ENCODE assay signal across 24 cellular contexts in the genomic region with DNA sequence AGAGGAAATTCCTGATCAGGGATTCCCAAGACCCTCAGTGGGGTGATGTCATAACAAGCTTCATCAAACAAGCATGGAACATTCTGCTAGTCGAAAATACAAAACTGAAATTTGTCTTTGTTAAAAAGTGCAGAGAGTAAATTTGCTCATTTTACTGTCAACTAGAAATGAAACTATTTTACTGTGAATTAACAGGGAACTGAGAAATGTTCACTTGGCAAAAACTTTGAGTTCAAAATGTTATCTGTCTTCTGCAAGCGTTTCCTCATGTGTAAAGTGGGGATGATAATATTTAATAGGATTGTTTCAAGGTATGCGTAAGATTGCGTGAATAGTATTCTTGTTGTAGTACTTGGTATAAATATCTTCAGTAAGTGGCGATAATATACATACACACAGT. TPM values are rescaled to one million over a fixed set of nuclear protein-coding genes. Genes with fewer than 3 reads are reported as not detected.
DNase-seq lines count a peak whose midpoint lies in the region; ATAC-seq, FAIRE-seq and TF ChIP-seq lines count a peak whose summit lies in the region.
"Had no signal": no experiment of that assay in that cellular context is flagged by ENCODE, and none has a peak within 500 bp of the region (broad histone marks: within the 10 kb centered on the region; RNA-seq: fewer than 3 reads in every experiment).

No MANE protein-coding gene starts in this region.

- H3K4me1 ChIP-seq in liver (ENCODE audit: control insufficient read depth in 4 of 4, insufficient read depth in 4 of 4, low read length in 3 of 4) (peaks cover 0 to 4% (median under 1%) of the 10 kb centered on the region in 4 donors), HepG2 (ENCODE audit: insufficient read depth, low read length) (no peaks in the 10 kb centered on the region), tibial nerve (peaks cover 0 to 28% (median 3%) of the 10 kb centered on the region in 4 donors)
- H3K4me1 ChIP-seq: SJCRH30 had no signal

- TF ChIP-seq CTCF in liver (IDR thresholded peaks at IDR 0.05; ENCODE audit: low read depth, low read length, missing input control) (no peak), HepG2 (CRISPR knock-in tag; IDR thresholded peaks at IDR 0.05) (no peak), tibial nerve (IDR thresholded peaks at IDR 0.05) (no peak)

- WGBS in liver: 57% methylated on average over 5 of the region's 5 CpGs
- WGBS in HepG2 (ENCODE audit: low lambda C conversion rate): 99% methylated on average over 5 of the region's 5 CpGs
- WGBS in tibial nerve, 2 donors: 61% methylated on average over 5 of the region's 5 CpGs

- H3K36me3 Mint-ChIP-seq in dendritic cell treated with granulocyte-macrophage colony-stimulating factor and Interleukin-4, amounts not matched to agents 40 ng/mL and 50 ng/mL, for 4 days (ENCODE audit: low read depth): no peaks in the 10 kb centered on the region

- CTCF ChIA-PET in HepG2 (lab: Yijun Ruan, JAX; ENCODE audit: low intra/inter-chr PET ratio, low total read pairs): no interaction called here

- intact Hi-C loops in HepG2 (cut with micrococcal nuclease; ENCODE audit: unreplicated experiment): no loop called here
- intact Hi-C loops in dendritic cell treated with granulocyte-macrophage colony-stimulating factor and Interleukin-4, amounts not matched to agents 40 ng/mL and 50 ng/mL, for 4 days (cut with micrococcal nuclease): loop anchor here (5.0 kb wide), 1 partner anchor 45 kb away; a partner anchor contains a TSS

- H3K9me3 ChIP-seq in liver (ENCODE audit: control insufficient read depth in 4 of 4, low read length in 3 of 4): no peaks in the 10 kb centered on the region
- H3K9me3 ChIP-seq in HepG2 (ENCODE audit: low read length): no peaks in the 10 kb centered on the region
- no peaks in the 10 kb centered on the region for H3K9me3 ChIP-seq in tibial nerve
- H3K9me3 ChIP-seq: SJCRH30 had no signal

- in situ Hi-C loops in HepG2 (cut with HindIII; ENCODE audit: extremely low pct_ligation_motif_present, low pct_unique_long_range_greater_than_20kb): no loop called here

- H3K4me3 ChIP-seq in liver (ENCODE audit: low read depth in 1 of 3, low read length in 3 of 3): no peak overlapping the region
- no peak overlapping the region for H3K4me3 ChIP-seq in HepG2 (replicated peaks in 1 of 3; ENCODE audit: insufficient read depth in 1 of 3, low read depth in 2 of 3, low read length in 3 of 3)
- H3K4me3 ChIP-seq in tibial nerve: no peak overlapping the region
- H3K4me3 ChIP-seq: SJCRH30 had no signal

- no peak overlapping the region for H2AFZ ChIP-seq in HepG2 (ENCODE audit: low read length)

- no peaks in the 10 kb centered on the region for H4K20me1 ChIP-seq in HepG2 (ENCODE audit: insufficient read depth, low read length)

- H3K79me2 ChIP-seq in HepG2 (ENCODE audit: insufficient read depth, low read length): no peaks in the 10 kb centered on the region

- H3K9me3 Mint-ChIP-seq in dendritic cell treated with granulocyte-macrophage colony-stimulating factor and Interleukin-4, amounts not matched to agents 40 ng/mL and 50 ng/mL, for 4 days: no peaks in the 10 kb centered on the region

- FAIRE-seq in HepG2 (lab: Jason Lieb, UNC): no peak
- FAIRE-seq: G401.6, GM12892, H1, RCC 7860 had no signal

- peak overlapping the region; percentile 18 to 47 for H3K27ac ChIP-seq in liver (ENCODE audit: low read depth in 1 of 2, low read length in 2 of 2)
- no peak overlapping the region for H3K27ac ChIP-seq in HepG2 (ENCODE audit: extremely low read length, insufficient read depth, low read length)
- peak overlapping the region in 2 of 4 donors; percentile 8 to 14 for H3K27ac ChIP-seq in tibial nerve
- H3K27ac ChIP-seq: 22Rv1, SJCRH30 had no signal

- TF ChIP-seq EP300 in HepG2 (IDR thresholded peaks at IDR 0.05; ENCODE audit: low read depth in 2 of 2, low read length in 2 of 2) (no peak), HepG2 (CRISPR knock-in tag; IDR thresholded peaks at IDR 0.05; ENCODE audit: borderline replicate concordance) (no peak), tibial nerve (IDR thresholded peaks at IDR 0.05) (no peak)

- H3K4me1 Mint-ChIP-seq in dendritic cell treated with granulocyte-macrophage colony-stimulating factor and Interleukin-4, amounts not matched to agents 40 ng/mL and 50 ng/mL, for 4 days (ENCODE audit: low read depth): peaks cover 25% of the 10 kb centered on the region

- H3K27ac Mint-ChIP-seq in dendritic cell treated with granulocyte-macrophage colony-stimulating factor and Interleukin-4, amounts not matched to agents 40 ng/mL and 50 ng/mL, for 4 days: peak overlapping the region; percentile 66

- POLR2A ChIA-PET in HepG2 (lab: Yijun Ruan, JAX): no interaction called here

- H3K9ac ChIP-seq in liver (ENCODE audit: low read depth in 1 of 2, low read length in 2 of 2) (no peak overlapping the region), HepG2 (ENCODE audit: insufficient read depth, low read depth, low read length) (no peak overlapping the region)

- DNase-seq in HepG2 (ENCODE audit: low spot score) (no peak), left lobe of liver (ENCODE audit: low spot score) (no peak), tibial nerve (ENCODE audit: low spot score in 2 of 2) (no peak)
- DNase-seq: AML-193; C1 segment of cervical spinal cord; Kasumi-1; NCI-H1417 treated with DMSO at 0.1 percent for 48 hours; NCI-H187; NCI-H510A; NK-92 treated with Interleukin-12 subunit alpha and Interleukin-12 subunit beta, amount 100 ng/mL, for 24 hours; SJCRH30 had no signal

- H3K36me3 ChIP-seq in liver (ENCODE audit: control insufficient read depth in 4 of 4, insufficient read depth in 3 of 4, low read depth in 1 of 4, low read length in 3 of 4) (peaks cover 2 to 58% (median 38%) of the 10 kb centered on the region in 4 donors), HepG2 (replicated peaks in 1 of 2; ENCODE audit: control insufficient read depth in 1 of 2, insufficient read depth in 2 of 2, low read length in 2 of 2) (peaks cover 4 to 57% of the 10 kb centered on the region in 2 experiments), tibial nerve (peaks cover 0 to 33% (median 0%) of the 10 kb centered on the region in 3 donors)
- H3K36me3 ChIP-seq: SJCRH30 had no signal

- no peak overlapping the region for H3K4me2 ChIP-seq in HepG2 (ENCODE audit: low read depth, low read length)

- BruUV-seq in HepG2 (replicated peaks; lab: Mats Ljungman, UMichigan): no TSS peak

- no peaks in the 10 kb centered on the region for H3K27me3 Mint-ChIP-seq in dendritic cell treated with granulocyte-macrophage colony-stimulating factor and Interleukin-4, amounts not matched to agents 40 ng/mL and 50 ng/mL, for 4 days

- TF ChIP-seq POLR2A in HepG2 (IDR thresholded peaks at IDR 0.05; ENCODE audit: insufficient read depth in 1 of 2, low read depth in 2 of 2, low read length in 2 of 2) (no peak), tibial nerve (IDR thresholded peaks at IDR 0.05) (no peak)

- no peaks in the 10 kb centered on the region for H3K27me3 ChIP-seq in liver (ENCODE audit: control insufficient read depth in 4 of 4, insufficient read depth in 4 of 4, low read length in 3 of 4)
- H3K27me3 ChIP-seq in HepG2 (ENCODE audit: control insufficient read depth in 1 of 2, insufficient read depth in 2 of 2, low read length in 2 of 2): no peaks in the 10 kb centered on the region
- H3K27me3 ChIP-seq in tibial nerve: no peaks in the 10 kb centered on the region
- H3K27me3 ChIP-seq: SJCRH30 had no signal

- TF ChIP-seq RAD21 in liver (IDR thresholded peaks at IDR 0.05) (no peak), HepG2 (CRISPR knock-in tag; IDR thresholded peaks at IDR 0.05) (no peak)

- ATAC-seq in HepG2: no peak
- ATAC-seq in left lobe of liver: peak; percentile 11
- ATAC-seq in HG02571 (IDR thresholded peaks at IDR 0.05; ENCODE audit: unreplicated experiment): no peak
- ATAC-seq in HG03460 (IDR thresholded peaks at IDR 0.05; ENCODE audit: unreplicated experiment): no peak
- ATAC-seq in GM21515 (IDR thresholded peaks at IDR 0.05; ENCODE audit: unreplicated experiment): no peak

- peak overlapping the region; percentile 17 for H3K4me3 Mint-ChIP-seq in dendritic cell treated with granulocyte-macrophage colony-stimulating factor and Interleukin-4, amounts not matched to agents 40 ng/mL and 50 ng/mL, for 4 days

TF ChIP-seq in liver, 16 proteins besides CTCF, POLR2A, EP300 and RAD21 (continues in another document):
- TF ChIP-seq FOXA2 (IDR thresholded peaks at IDR 0.05) (no peak), FOXA1 (IDR thresholded peaks at IDR 0.05) (no peak), GABPA (IDR thresholded peaks at IDR 0.05 in 1 of 2, conservative IDR thresholded peaks at IDR 0.05 in 1 of 2) (no peak), RXRA (IDR thresholded peaks at IDR 0.05) (no peak)

TF ChIP-seq in HepG2, 621 proteins besides CTCF, POLR2A, EP300 and RAD21 (continues in another document):
- TF ChIP-seq MYNN (CRISPR knock-in tag; IDR thresholded peaks at IDR 0.05; ENCODE audit: low read depth): no peak

RNA-seq across cellular contexts. Expression of a gene that starts 45.4 kb away (rescaled TPM):
- total RNA-seq in liver (100 to 1,000 TPM; 178 to 208 TPM), HepG2 (2016; rRNA removed; fragmentation: Illumina TruSeq; extraction: Trizol) (439 and 686 TPM in 2 replicates), left lobe of liver (527 TPM), tibial nerve (100 to 1,000 TPM in 3 of 4 donors, 10 to 100 TPM in 1; 86.4 to 247 (median 156) TPM)
- polyA plus RNA-seq in liver (100 to 1,000 TPM; 118 to 433 TPM), HepG2 (2011; rRNA removed) (50.0 and 88.2 TPM in 2 replicates)
- 23.4 and 28.1 TPM in 2 replicates for total RNA-seq in HepG2 (2016; cell fraction: cytosol; rRNA removed; fragmentation: Illumina TruSeq; extraction: Trizol; ENCODE audit: low read depth)
- total RNA-seq in HepG2 (2016; cell fraction: insoluble cytoplasmic fraction; rRNA removed; fragmentation: Illumina TruSeq; extraction: Trizol): 431 and 688 TPM in 2 replicates
- total RNA-seq in HepG2 (2016; cell fraction: membrane; rRNA removed; fragmentation: Illumina TruSeq; extraction: Trizol): 55.9 and 65.7 TPM in 2 replicates
- total RNA-seq in HepG2 (2016; cell fraction: nucleus; rRNA removed; fragmentation: Illumina TruSeq; extraction: Trizol): 230 and 235 TPM in 2 replicates
- 43.0 and 53.0 TPM in 2 replicates for polyA plus RNA-seq in HepG2 (2011; cell fraction: cytosol; rRNA removed)
- polyA plus RNA-seq in HepG2 (2011; cell fraction: nucleus; rRNA removed): 15.1 and 17.0 TPM in 2 replicates
- 160 and 206 TPM in 2 replicates for polyA plus RNA-seq in HepG2 (2012)
- 21.3 and 24.3 TPM in 2 replicates for polyA plus RNA-seq in HepG2 (2016; cell fraction: cytosol; fragmentation: Illumina TruSeq; extraction: Trizol; ENCODE audit: low read depth)
- 619 and 655 TPM in 2 replicates for polyA plus RNA-seq in HepG2 (2016; cell fraction: insoluble cytoplasmic fraction; fragmentation: Illumina TruSeq; extraction: Trizol; ENCODE audit: low read depth)
- polyA plus RNA-seq in HepG2 (2016; cell fraction: membrane; fragmentation: Illumina TruSeq; extraction: Trizol; ENCODE audit: low read depth): 40.3 and 48.6 TPM in 2 replicates
- 212 and 215 TPM in 2 replicates for polyA plus RNA-seq in HepG2 (2016; cell fraction: nucleus; fragmentation: Illumina TruSeq; extraction: Trizol; ENCODE audit: insufficient read depth, low read depth)
- polyA minus RNA-seq in HepG2 (2011; rRNA and poly(A)+ RNA removed; ENCODE audit: low replicate concordance): 40.3 TPM in 1 of 2 replicates, not detected in the other
- 50.9 and 76.9 TPM in 2 replicates for polyA minus RNA-seq in HepG2 (2011; cell fraction: cytosol; rRNA and poly(A)+ RNA removed)
- polyA minus RNA-seq in HepG2 (2011; cell fraction: nucleus; rRNA and poly(A)+ RNA removed): 88.4 and 90.4 TPM in 2 replicates
- total RNA-seq: Daoy, MCF 10A, OCI-LY7 had no signal
